ENCODE assay signal across 1 cellular context in the genomic region with DNA sequence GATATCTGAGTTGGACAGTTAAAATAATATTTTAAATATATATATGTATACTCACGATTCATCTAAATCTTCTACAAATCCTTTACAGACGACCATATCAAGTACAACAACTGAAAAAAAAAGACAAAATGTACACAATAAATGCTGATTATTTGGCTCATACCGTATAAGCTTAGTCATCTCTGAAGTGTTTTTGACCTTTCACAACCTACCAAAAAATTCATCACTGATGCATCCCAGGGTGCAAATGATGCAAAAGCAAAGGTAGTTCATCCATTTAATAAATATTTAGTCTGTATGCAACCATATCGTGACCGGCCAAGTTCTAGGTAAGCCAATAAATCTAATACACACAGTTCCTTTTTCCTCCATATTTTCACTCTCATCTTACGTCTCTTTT.
TF ChIP-seq lines count a peak whose summit lies in the region.

No MANE protein-coding gene starts in this region.

TF ChIP-seq in WTC11, 78 proteins besides CTCF, POLR2A, EP300 and RAD21 (continued from another document):
- TF ChIP-seq, protein P1, sequence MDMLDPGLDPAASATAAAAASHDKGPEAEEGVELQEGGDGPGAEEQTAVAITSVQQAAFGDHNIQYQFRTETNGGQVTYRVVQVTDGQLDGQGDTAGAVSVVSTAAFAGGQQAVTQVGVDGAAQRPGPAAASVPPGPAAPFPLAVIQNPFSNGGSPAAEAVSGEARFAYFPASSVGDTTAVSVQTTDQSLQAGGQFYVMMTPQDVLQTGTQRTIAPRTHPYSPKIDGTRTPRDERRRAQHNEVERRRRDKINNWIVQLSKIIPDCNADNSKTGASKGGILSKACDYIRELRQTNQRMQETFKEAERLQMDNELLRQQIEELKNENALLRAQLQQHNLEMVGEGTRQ (CRISPR knock-in tag; IDR thresholded peaks at IDR 0.05): no peak
- TF ChIP-seq, protein P2, sequence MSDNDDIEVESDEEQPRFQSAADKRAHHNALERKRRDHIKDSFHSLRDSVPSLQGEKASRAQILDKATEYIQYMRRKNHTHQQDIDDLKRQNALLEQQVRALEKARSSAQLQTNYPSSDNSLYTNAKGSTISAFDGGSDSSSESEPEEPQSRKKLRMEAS (CRISPR knock-in tag; IDR thresholded peaks at IDR 0.05): no peak
- TF ChIP-seq GABPB1 (CRISPR knock-in tag; IDR thresholded peaks at IDR 0.05) (no peak), ZBTB21 (CRISPR knock-in tag; IDR thresholded peaks at IDR 0.05; ENCODE audit: borderline replicate concordance) (no peak)
- TF ChIP-seq, protein P3, sequence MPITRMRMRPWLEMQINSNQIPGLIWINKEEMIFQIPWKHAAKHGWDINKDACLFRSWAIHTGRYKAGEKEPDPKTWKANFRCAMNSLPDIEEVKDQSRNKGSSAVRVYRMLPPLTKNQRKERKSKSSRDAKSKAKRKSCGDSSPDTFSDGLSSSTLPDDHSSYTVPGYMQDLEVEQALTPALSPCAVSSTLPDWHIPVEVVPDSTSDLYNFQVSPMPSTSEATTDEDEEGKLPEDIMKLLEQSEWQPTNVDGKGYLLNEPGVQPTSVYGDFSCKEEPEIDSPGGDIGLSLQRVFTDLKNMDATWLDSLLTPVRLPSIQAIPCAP (CRISPR knock-in tag; IDR thresholded peaks at IDR 0.05): no peak
- TF ChIP-seq, protein P4, sequence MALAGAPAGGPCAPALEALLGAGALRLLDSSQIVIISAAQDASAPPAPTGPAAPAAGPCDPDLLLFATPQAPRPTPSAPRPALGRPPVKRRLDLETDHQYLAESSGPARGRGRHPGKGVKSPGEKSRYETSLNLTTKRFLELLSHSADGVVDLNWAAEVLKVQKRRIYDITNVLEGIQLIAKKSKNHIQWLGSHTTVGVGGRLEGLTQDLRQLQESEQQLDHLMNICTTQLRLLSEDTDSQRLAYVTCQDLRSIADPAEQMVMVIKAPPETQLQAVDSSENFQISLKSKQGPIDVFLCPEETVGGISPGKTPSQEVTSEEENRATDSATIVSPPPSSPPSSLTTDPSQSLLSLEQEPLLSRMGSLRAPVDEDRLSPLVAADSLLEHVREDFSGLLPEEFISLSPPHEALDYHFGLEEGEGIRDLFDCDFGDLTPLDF (CRISPR knock-in tag; IDR thresholded peaks at IDR 0.05): no peak
